In the genomic region with DNA sequence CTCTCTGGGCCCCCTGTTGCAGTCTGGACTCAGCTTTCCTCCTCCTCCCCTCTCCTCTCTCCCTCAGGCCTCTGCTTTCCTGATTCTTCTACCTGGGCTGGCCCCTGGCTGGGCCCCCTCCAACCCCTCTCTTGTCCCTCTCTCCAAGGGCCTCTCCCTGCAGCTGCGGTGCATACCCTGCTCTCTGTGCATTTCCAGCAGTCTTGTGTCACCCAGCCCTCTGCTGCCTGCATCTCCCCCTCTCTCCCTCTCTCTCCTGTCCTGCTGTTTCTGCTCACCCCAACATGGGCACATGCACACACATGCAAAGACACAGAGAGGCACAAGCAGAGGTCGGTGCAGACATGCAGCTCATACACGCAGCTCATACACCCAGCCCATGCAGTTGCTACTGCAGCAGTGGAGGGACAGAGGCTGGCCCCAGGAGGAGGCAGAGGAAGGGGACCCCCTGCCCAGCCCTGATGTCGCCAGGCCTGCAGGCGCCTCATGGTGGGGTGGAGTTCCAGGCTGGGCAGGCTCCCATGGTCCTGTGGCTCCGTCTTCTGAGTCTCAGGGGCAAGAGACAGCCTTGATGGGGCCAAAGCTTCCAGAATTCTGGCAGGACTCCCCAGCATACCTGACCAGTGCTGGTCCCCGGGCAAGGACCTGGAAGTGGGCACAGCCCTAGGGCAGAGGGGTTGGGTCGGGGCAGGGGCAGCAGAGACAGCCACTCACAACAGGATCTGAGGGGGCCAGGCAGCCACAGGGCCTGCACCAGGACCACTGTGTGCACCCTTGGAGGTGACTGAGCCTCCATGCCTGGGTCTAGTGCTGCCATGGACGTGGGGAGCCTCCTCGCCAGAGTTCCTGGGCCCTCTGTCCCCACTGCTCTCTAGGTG, we compare ENCODE assay signal across 1 cellular context.
TF ChIP-seq lines count a peak whose summit lies in the region.

No MANE protein-coding gene starts in this region.

TF ChIP-seq in HCT116, 20 proteins besides CTCF, POLR2A, EP300 and RAD21:
- TF ChIP-seq EZH2phosphoT487 (IDR thresholded peaks at IDR 0.05; ENCODE audit: borderline replicate concordance) = no peak
- TF ChIP-seq CBX3 (IDR thresholded peaks at IDR 0.05; ENCODE audit: low read depth) = no peak
- TF ChIP-seq, protein P1, sequence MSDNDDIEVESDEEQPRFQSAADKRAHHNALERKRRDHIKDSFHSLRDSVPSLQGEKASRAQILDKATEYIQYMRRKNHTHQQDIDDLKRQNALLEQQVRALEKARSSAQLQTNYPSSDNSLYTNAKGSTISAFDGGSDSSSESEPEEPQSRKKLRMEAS (IDR thresholded peaks at IDR 0.05) = no peak
- TF ChIP-seq JUND (IDR thresholded peaks at IDR 0.05) = no peak
- no peak for TF ChIP-seq YY1 (IDR thresholded peaks at IDR 0.05; ENCODE audit: extremely low read depth, insufficient replicate concordance, low read depth, low read length)
- no peak for TF ChIP-seq SRF (IDR thresholded peaks at IDR 0.05; ENCODE audit: low read depth)
- TF ChIP-seq TCF7L2 (IDR thresholded peaks at IDR 0.05; ENCODE audit: borderline replicate concordance, extremely low read depth, insufficient read depth, insufficient read length) = no peak
- TF ChIP-seq EGR1 (IDR thresholded peaks at IDR 0.05; ENCODE audit: low read depth) = no peak
- no peak for TF ChIP-seq POLR2AphosphoS5 (IDR thresholded peaks at IDR 0.05; ENCODE audit: low read depth, low read length)
- TF ChIP-seq, protein P2, sequence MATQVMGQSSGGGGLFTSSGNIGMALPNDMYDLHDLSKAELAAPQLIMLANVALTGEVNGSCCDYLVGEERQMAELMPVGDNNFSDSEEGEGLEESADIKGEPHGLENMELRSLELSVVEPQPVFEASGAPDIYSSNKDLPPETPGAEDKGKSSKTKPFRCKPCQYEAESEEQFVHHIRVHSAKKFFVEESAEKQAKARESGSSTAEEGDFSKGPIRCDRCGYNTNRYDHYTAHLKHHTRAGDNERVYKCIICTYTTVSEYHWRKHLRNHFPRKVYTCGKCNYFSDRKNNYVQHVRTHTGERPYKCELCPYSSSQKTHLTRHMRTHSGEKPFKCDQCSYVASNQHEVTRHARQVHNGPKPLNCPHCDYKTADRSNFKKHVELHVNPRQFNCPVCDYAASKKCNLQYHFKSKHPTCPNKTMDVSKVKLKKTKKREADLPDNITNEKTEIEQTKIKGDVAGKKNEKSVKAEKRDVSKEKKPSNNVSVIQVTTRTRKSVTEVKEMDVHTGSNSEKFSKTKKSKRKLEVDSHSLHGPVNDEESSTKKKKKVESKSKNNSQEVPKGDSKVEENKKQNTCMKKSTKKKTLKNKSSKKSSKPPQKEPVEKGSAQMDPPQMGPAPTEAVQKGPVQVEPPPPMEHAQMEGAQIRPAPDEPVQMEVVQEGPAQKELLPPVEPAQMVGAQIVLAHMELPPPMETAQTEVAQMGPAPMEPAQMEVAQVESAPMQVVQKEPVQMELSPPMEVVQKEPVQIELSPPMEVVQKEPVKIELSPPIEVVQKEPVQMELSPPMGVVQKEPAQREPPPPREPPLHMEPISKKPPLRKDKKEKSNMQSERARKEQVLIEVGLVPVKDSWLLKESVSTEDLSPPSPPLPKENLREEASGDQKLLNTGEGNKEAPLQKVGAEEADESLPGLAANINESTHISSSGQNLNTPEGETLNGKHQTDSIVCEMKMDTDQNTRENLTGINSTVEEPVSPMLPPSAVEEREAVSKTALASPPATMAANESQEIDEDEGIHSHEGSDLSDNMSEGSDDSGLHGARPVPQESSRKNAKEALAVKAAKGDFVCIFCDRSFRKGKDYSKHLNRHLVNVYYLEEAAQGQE (IDR thresholded peaks at IDR 0.05; ENCODE audit: low read depth) = no peak
- no peak for TF ChIP-seq ELF1 (IDR thresholded peaks at IDR 0.05; ENCODE audit: borderline replicate concordance, low read depth)
- no peak for TF ChIP-seq ZNF274 (IDR thresholded peaks at IDR 0.05; ENCODE audit: low read depth, low read length)
- no peak for TF ChIP-seq EZH2 (IDR thresholded peaks at IDR 0.05)
- no peak for TF ChIP-seq CEBPB (IDR thresholded peaks at IDR 0.05; ENCODE audit: low read depth)
- TF ChIP-seq ZFX (IDR thresholded peaks at IDR 0.05) = no peak
- TF ChIP-seq, protein P3, sequence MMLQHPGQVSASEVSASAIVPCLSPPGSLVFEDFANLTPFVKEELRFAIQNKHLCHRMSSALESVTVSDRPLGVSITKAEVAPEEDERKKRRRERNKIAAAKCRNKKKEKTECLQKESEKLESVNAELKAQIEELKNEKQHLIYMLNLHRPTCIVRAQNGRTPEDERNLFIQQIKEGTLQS (IDR thresholded peaks at IDR 0.05) = no peak
- no peak for TF ChIP-seq FOSL1 (IDR thresholded peaks at IDR 0.05; ENCODE audit: low read depth)
- TF ChIP-seq SP1 (IDR thresholded peaks at IDR 0.05; ENCODE audit: low read depth) = no peak
- TF ChIP-seq SIN3A (IDR thresholded peaks at IDR 0.05; ENCODE audit: low read depth) = no peak
- TF ChIP-seq, protein P4, sequence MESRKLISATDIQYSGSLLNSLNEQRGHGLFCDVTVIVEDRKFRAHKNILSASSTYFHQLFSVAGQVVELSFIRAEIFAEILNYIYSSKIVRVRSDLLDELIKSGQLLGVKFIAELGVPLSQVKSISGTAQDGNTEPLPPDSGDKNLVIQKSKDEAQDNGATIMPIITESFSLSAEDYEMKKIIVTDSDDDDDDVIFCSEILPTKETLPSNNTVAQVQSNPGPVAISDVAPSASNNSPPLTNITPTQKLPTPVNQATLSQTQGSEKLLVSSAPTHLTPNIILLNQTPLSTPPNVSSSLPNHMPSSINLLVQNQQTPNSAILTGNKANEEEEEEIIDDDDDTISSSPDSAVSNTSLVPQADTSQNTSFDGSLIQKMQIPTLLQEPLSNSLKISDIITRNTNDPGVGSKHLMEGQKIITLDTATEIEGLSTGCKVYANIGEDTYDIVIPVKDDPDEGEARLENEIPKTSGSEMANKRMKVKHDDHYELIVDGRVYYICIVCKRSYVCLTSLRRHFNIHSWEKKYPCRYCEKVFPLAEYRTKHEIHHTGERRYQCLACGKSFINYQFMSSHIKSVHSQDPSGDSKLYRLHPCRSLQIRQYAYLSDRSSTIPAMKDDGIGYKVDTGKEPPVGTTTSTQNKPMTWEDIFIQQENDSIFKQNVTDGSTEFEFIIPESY (IDR thresholded peaks at IDR 0.05; ENCODE audit: extremely low read depth, insufficient replicate concordance, low read length) = no peak
